33 cellular contexts compared by ENCODE assay signal in genomic region chr2:43948370-43948769, GRCh38. TPM values are rescaled to one million over a fixed set of nuclear protein-coding genes. Genes with fewer than 3 reads are reported as not detected.
A peak's percentile ranks its signal among the peaks of the same experiment; 100 is the strongest.
DNase-seq lines count a peak whose midpoint lies in the region; ATAC-seq and TF ChIP-seq lines count a peak whose summit lies in the region.
"Had no signal": no experiment of that assay in that cellular context is flagged by ENCODE, and none has a peak within 500 bp of the region (broad histone marks: within the 10 kb centered on the region; RNA-seq: fewer than 3 reads in every experiment).

No MANE protein-coding gene starts in this region.

- CTCF ChIA-PET in activated CD4-positive, alpha-beta memory T cell treated with anti-CD3 and anti-CD28 coated beads for 36 hours (lab: Charles Lee) = interaction anchor here (1.3 kb wide), 1 partner anchor 10 kb away, joined by 3 read pairs; no protein-coding TSS in a partner anchor

- intact Hi-C loops in sciatic nerve (cut with DNase I) = no loop called here
- intact Hi-C loops in activated CD4-positive, alpha-beta memory T cell treated with anti-CD3 and anti-CD28 coated beads for 36 hours (cut with micrococcal nuclease) = no loop called here

- peak overlapping the region; percentile 41 for H3K27ac Mint-ChIP-seq in activated T-cell treated with anti-CD3 and anti-CD28 coated beads, Interleukin-2, amount 50 U/mL, for 24 hours
- H3K27ac Mint-ChIP-seq in activated CD4-positive, alpha-beta memory T cell treated with anti-CD3 and anti-CD28 coated beads for 36 hours = no peak overlapping the region
- H3K27ac Mint-ChIP-seq: activated CD4-positive, alpha-beta T cell treated with anti-CD3 and anti-CD28 coated beads for 36 hours; activated naive CD8-positive, alpha-beta T cell treated with anti-CD3 and anti-CD28 coated beads, Interleukin-2, amount 10 ng/mL, durations not matched to agents 7 days and 5 days; CD14-positive monocyte; effector memory CD8-positive, alpha-beta T cell; naive thymus-derived CD4-positive, alpha-beta T cell; stimulated activated effector memory CD8-positive, alpha-beta T cell treated with anti-CD3 and anti-CD28 coated beads, Interleukin-12 subunit alpha, Interleukin-12 subunit beta, amount 100 ng/mL, for 72 hours had no signal

- no peaks in the 10 kb centered on the region for H3K9me3 Mint-ChIP-seq in activated T-cell treated with anti-CD3 and anti-CD28 coated beads, Interleukin-2, amount 50 U/mL, for 24 hours
- H3K9me3 Mint-ChIP-seq in activated CD4-positive, alpha-beta memory T cell treated with anti-CD3 and anti-CD28 coated beads for 36 hours = no peaks in the 10 kb centered on the region
- H3K9me3 Mint-ChIP-seq: activated naive CD8-positive, alpha-beta T cell treated with anti-CD3 and anti-CD28 coated beads, Interleukin-2, amount 10 ng/mL, durations not matched to agents 7 days and 5 days; CD14-positive monocyte; effector memory CD8-positive, alpha-beta T cell; naive thymus-derived CD4-positive, alpha-beta T cell; stimulated activated effector memory CD8-positive, alpha-beta T cell treated with anti-CD3 and anti-CD28 coated beads, Interleukin-12 subunit alpha, Interleukin-12 subunit beta, amount 100 ng/mL, for 72 hours had no signal

- peaks cover 95% of the 10 kb centered on the region for H3K36me3 Mint-ChIP-seq in activated T-cell treated with anti-CD3 and anti-CD28 coated beads, Interleukin-2, amount 50 U/mL, for 24 hours (ENCODE audit: low read depth)
- peaks cover 58% of the 10 kb centered on the region for H3K36me3 Mint-ChIP-seq in activated CD4-positive, alpha-beta memory T cell treated with anti-CD3 and anti-CD28 coated beads for 36 hours

- peak overlapping the region; percentile 71 for H3K27ac ChIP-seq in VCaP
- H3K27ac ChIP-seq: ascending aorta, Peyer's patch had no signal

- no peak overlapping the region for H3K4me3 Mint-ChIP-seq in activated T-cell treated with anti-CD3 and anti-CD28 coated beads, Interleukin-2, amount 50 U/mL, for 24 hours
- H3K4me3 Mint-ChIP-seq in activated CD4-positive, alpha-beta memory T cell treated with anti-CD3 and anti-CD28 coated beads for 36 hours = no peak overlapping the region
- H3K4me3 Mint-ChIP-seq: activated CD4-positive, alpha-beta T cell treated with anti-CD3 and anti-CD28 coated beads for 36 hours; activated naive CD8-positive, alpha-beta T cell treated with anti-CD3 and anti-CD28 coated beads, Interleukin-2, amount 10 ng/mL, durations not matched to agents 7 days and 5 days; CD14-positive monocyte; effector memory CD8-positive, alpha-beta T cell; naive thymus-derived CD4-positive, alpha-beta T cell; stimulated activated effector memory CD8-positive, alpha-beta T cell treated with anti-CD3 and anti-CD28 coated beads, Interleukin-12 subunit alpha, Interleukin-12 subunit beta, amount 100 ng/mL, for 72 hours had no signal

- POLR2A ChIA-PET in activated CD4-positive, alpha-beta memory T cell treated with anti-CD3 and anti-CD28 coated beads for 36 hours (lab: Charles Lee) = no interaction called here

- TF ChIP-seq CTCF in VCaP (conservative IDR thresholded peaks at IDR 0.05) = no peak

- no peaks in the 10 kb centered on the region for H3K27me3 Mint-ChIP-seq in activated T-cell treated with anti-CD3 and anti-CD28 coated beads, Interleukin-2, amount 50 U/mL, for 24 hours
- H3K27me3 Mint-ChIP-seq in activated CD4-positive, alpha-beta memory T cell treated with anti-CD3 and anti-CD28 coated beads for 36 hours = no peaks in the 10 kb centered on the region
- H3K27me3 Mint-ChIP-seq: activated CD4-positive, alpha-beta T cell treated with anti-CD3 and anti-CD28 coated beads for 36 hours; activated naive CD8-positive, alpha-beta T cell treated with anti-CD3 and anti-CD28 coated beads, Interleukin-2, amount 10 ng/mL, durations not matched to agents 7 days and 5 days; effector memory CD8-positive, alpha-beta T cell; naive thymus-derived CD4-positive, alpha-beta T cell had no signal

- no peak for DNase-seq in activated T-cell treated with anti-CD3 and anti-CD28 coated beads, Interleukin-2, amount 50 U/mL, for 24 hours
- DNase-seq in activated T-cell treated with anti-CD3 and anti-CD28 coated beads, Interleukin-2, amount 50 U/mL, for 48 hours = no peak
- DNase-seq in kidney glomerular epithelial cell (lab: John Stamatoyannopoulos, UW) = peak; percentile 82
- DNase-seq in sciatic nerve (ENCODE audit: low spot score) = no peak
- DNase-seq in NCI-H1436 treated with DMSO at 0.1 percent for 48 hours (lab: John Stamatoyannopoulos, UW) = no peak
- no peak for DNase-seq in DMS79 (lab: John Stamatoyannopoulos, UW)
- no peak for DNase-seq in activated CD4-positive, alpha-beta memory T cell treated with anti-CD3 and anti-CD28 coated beads for 36 hours
- DNase-seq: 8988T; activated CD4-positive, alpha-beta T cell treated with anti-CD3 and anti-CD28 coated beads for 36 hours; activated naive CD8-positive, alpha-beta T cell treated with anti-CD3 and anti-CD28 coated beads, Interleukin-2, amount 10 ng/mL, durations not matched to agents 7 days and 5 days; Caco-2; caudate nucleus; cortex of kidney; effector memory CD8-positive, alpha-beta T cell; erythroblast; islet precursor cell; KBM-7; left ventricle myocardium superior; MM.1S; naive thymus-derived CD4-positive, alpha-beta T cell; NCI-H2029 treated with DMSO at 0.1 percent for 48 hours; NCI-H345; nucleus accumbens; Peyer's patch; SHP77 treated with DMSO at 0.1 percent for 48 hours; stimulated activated CD4-positive, alpha-beta T cell treated with anti-CD3 and anti-CD28 coated beads, Interleukin-15, amount 100 ng/mL, for 24 hours; SW 1271; trophoblast cell had no signal

- H3K4me1 Mint-ChIP-seq in activated T-cell treated with anti-CD3 and anti-CD28 coated beads, Interleukin-2, amount 50 U/mL, for 24 hours (ENCODE audit: low read depth) = no peaks in the 10 kb centered on the region
- H3K4me1 Mint-ChIP-seq in activated CD4-positive, alpha-beta memory T cell treated with anti-CD3 and anti-CD28 coated beads for 36 hours (ENCODE audit: low read depth) = no peaks in the 10 kb centered on the region
- H3K4me1 Mint-ChIP-seq: activated CD4-positive, alpha-beta T cell treated with anti-CD3 and anti-CD28 coated beads for 36 hours; CD14-positive monocyte; stimulated activated effector memory CD8-positive, alpha-beta T cell treated with anti-CD3 and anti-CD28 coated beads, Interleukin-12 subunit alpha, Interleukin-12 subunit beta, amount 100 ng/mL, for 72 hours had no signal

- no peak for ATAC-seq in sciatic nerve
- ATAC-seq: activated CD4-positive, alpha-beta T cell treated with anti-CD3 and anti-CD28 coated beads for 36 hours; effector memory CD8-positive, alpha-beta T cell; HCT116; left ventricle myocardium superior; naive thymus-derived CD4-positive, alpha-beta T cell; stimulated activated effector memory CD8-positive, alpha-beta T cell treated with anti-CD3 and anti-CD28 coated beads, Interleukin-12 subunit alpha, Interleukin-12 subunit beta, amount 100 ng/mL, for 72 hours had no signal

RNA-seq across cellular contexts. Expression of gene LRPPRC, which starts 47.4 kb away (rescaled TPM):
- total RNA-seq in sciatic nerve = 59.7 TPM
- total RNA-seq in activated CD4-positive, alpha-beta memory T cell treated with anti-CD3 and anti-CD28 coated beads for 36 hours = 100 to 1,000 TPM; 141 to 144 TPM
